ENCODE assay signal across 1 cellular context in genomic region chr15:26729581-26729980, GRCh38.
TF ChIP-seq lines count a peak whose summit lies in the region.

No MANE protein-coding gene starts in this region.

TF ChIP-seq in GM23338, 12 proteins besides CTCF, POLR2A, EP300 and RAD21 (continued from another document):
- no peak for TF ChIP-seq JUNB (IDR thresholded peaks at IDR 0.05; ENCODE audit: unreplicated experiment)
- no peak for TF ChIP-seq POLR2AphosphoS5 (IDR thresholded peaks at IDR 0.05; ENCODE audit: low read depth)
- no peak for TF ChIP-seq STAT1 (IDR thresholded peaks at IDR 0.05; ENCODE audit: unreplicated experiment)
- TF ChIP-seq EZH2 (IDR thresholded peaks at IDR 0.05; ENCODE audit: low read depth, unreplicated experiment), result no peak
- TF ChIP-seq EZH2phosphoT487 (IDR thresholded peaks at IDR 0.05; ENCODE audit: unreplicated experiment), result no peak
- no peak for TF ChIP-seq ETS1 (IDR thresholded peaks at IDR 0.05)
